In the genomic region with DNA sequence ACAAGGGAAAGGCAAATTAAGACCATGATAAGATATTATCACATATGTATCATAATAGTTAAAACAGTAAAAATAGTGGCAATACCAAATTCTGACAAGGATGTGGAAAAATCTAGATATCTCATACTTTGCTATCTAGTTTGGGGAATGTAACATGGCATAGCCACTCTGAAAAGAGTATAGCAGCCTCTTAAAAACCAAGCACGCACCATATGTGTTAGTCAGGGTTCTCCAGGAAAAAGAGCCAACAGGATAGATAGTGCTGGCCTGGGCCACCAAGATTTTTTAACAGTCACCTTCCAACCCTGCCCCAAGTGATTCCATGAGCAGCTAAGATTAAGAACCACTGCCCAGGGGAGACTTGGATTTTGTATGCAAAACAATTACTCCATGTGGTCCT, we compare ENCODE assay signal across 10 cellular contexts. TPM values are rescaled to one million over a fixed set of nuclear protein-coding genes. Genes with fewer than 3 reads are reported as not detected.
"Had no signal": no experiment of that assay in that cellular context is flagged by ENCODE, and none has a peak within 500 bp of the region (broad histone marks: within the 10 kb centered on the region; RNA-seq: fewer than 3 reads in every experiment).

No MANE protein-coding gene starts in this region.

- ATAC-seq: HepG2, K562 had no signal

- H3K4me3 ChIP-seq: K562 had no signal

- H3K27ac ChIP-seq: HL-60, KMS-11 had no signal

- H3K9ac ChIP-seq: KMS-11 had no signal

- H3K4me3 Mint-ChIP-seq: IgD-negative memory B cell had no signal

- H3K4me2 ChIP-seq: KMS-11 had no signal

- DNase-seq: IMR-90, KBM-7, KG1 had no signal

RNA-seq across cellular contexts. Expression of a gene that starts 48.5 kb away (rescaled TPM):
- total RNA-seq: HepG2, HT-29, HT1080, IMR-90, K562 had no signal
- polyA plus RNA-seq: HepG2, IgD-negative memory B cell, IMR-90, K562 had no signal
